8 cellular contexts compared by ENCODE assay signal in the genomic region with DNA sequence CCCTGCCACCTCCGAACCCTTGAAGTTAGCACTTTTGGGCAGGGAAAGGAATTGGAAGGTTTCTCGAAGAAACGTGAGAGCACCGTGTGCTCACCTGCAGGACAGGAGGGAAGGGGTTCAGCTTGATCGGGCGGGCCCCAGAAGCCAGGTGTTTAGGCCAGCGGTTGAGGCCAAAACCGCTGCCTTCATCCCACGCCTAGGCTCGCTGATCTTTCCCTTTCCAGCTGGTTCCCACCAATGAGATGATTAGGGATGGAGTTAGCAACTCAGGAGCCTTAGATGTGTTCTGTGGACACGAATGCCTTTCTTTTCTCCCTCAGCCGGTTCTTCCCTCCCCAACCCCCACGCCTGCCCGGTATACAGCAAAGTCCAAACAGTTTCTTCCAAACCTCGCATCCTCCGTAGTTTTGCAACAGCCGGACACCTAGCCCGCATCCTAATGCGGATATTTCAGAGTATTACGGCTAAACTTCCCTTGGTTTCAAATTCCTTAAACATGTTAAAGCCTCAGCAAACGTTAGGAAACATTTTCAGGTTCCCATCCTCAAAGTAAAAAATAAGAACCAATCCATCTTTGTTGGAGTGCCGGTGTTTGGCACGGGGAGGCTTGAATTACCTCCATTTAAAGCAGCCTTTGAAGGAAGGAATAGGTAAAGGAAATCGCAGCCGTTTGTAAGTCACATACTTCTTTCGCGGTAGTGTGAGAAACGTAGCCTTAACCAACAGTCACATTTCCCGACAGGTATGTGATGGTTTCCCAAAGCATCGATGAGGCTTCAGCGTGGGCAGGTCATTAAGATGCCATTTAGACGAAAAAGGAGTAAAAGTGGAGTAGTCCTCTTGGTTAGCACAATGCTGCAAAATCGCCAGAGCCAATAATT. TPM values are rescaled to one million over a fixed set of nuclear protein-coding genes. Genes with fewer than 3 reads are reported as not detected.
DNase-seq lines count a peak whose midpoint lies in the region; ATAC-seq, FAIRE-seq and TF ChIP-seq lines count a peak whose summit lies in the region.

No MANE protein-coding gene starts in this region.

- ATAC-seq in HG02943 (IDR thresholded peaks at IDR 0.05; ENCODE audit: low read depth, unreplicated experiment), result peak; percentile 4

- H3K27me3 ChIP-seq in mesendoderm (ENCODE audit: insufficient read depth, low read length, poor library complexity), result no peaks in the 10 kb centered on the region
- no peaks in the 10 kb centered on the region for H3K27me3 ChIP-seq in testis

- no peak overlapping the region for H3K18ac ChIP-seq in mesendoderm (ENCODE audit: low read length)

- H3K79me1 ChIP-seq in mesendoderm (ENCODE audit: low read length), result no peaks in the 10 kb centered on the region

- no peak overlapping the region for H4K8ac ChIP-seq in mesendoderm (ENCODE audit: low read depth, low read length)

- no peak overlapping the region for H3K4ac ChIP-seq in mesendoderm (ENCODE audit: low read depth, low read length)

- H3K9me3 ChIP-seq in SK-N-MC (ENCODE audit: low read depth, low read length) (no peaks in the 10 kb centered on the region), testis (no peaks in the 10 kb centered on the region)

- H3K4me3 ChIP-seq in SK-N-MC, result peak overlapping the region; percentile 96
- peak overlapping the region; percentile 58 for H3K4me3 ChIP-seq in mesendoderm (ENCODE audit: low read length)
- peak overlapping the region; percentile 72 to 96 for H3K4me3 ChIP-seq in testis

- TF ChIP-seq POLR2A in testis (IDR thresholded peaks at IDR 0.05), result no peak

- no peak overlapping the region for H3K27ac ChIP-seq in SK-N-MC
- no peak overlapping the region for H3K27ac ChIP-seq in mesendoderm (ENCODE audit: low read depth, low read length)
- peak overlapping the region; percentile 92 to 93 for H3K27ac ChIP-seq in testis

- peak overlapping the region; percentile 76 for H3K9ac ChIP-seq in SK-N-MC (ENCODE audit: insufficient read length)
- peak overlapping the region; percentile 37 for H3K9ac ChIP-seq in mesendoderm (ENCODE audit: low read length)

- no peak overlapping the region for H2AK5ac ChIP-seq in mesendoderm (ENCODE audit: low read length)

- no peak overlapping the region for H2BK120ac ChIP-seq in mesendoderm (ENCODE audit: low read depth, low read length)

- no peak overlapping the region for H2BK5ac ChIP-seq in mesendoderm (ENCODE audit: low read length)

- no peak overlapping the region for H3K23ac ChIP-seq in mesendoderm (ENCODE audit: low read length)

- intact Hi-C loops in testis (cut with DNase I; ENCODE audit: low total_unique reads), result no loop called here

- H3K56ac ChIP-seq in mesendoderm (ENCODE audit: low read length), result peak overlapping the region; percentile 87

- no peak overlapping the region for H2BK15ac ChIP-seq in mesendoderm (replicated peaks; ENCODE audit: low read depth)

- no peak overlapping the region for H4K5ac ChIP-seq in mesendoderm (ENCODE audit: low read length)

- H3K4me2 ChIP-seq in mesendoderm (ENCODE audit: low read length), result peak overlapping the region; percentile 97

- peak; percentile 25 for FAIRE-seq in G401.6 (lab: Jason Lieb, UNC)

- H3K79me2 ChIP-seq in mesendoderm (ENCODE audit: control insufficient read depth, insufficient read depth, low read length), result no peaks in the 10 kb centered on the region

- H3K4me1 ChIP-seq in mesendoderm (ENCODE audit: control insufficient read depth, low read depth, low read length), result no peaks in the 10 kb centered on the region
- peaks cover 13% of the 10 kb centered on the region for H3K4me1 ChIP-seq in testis

- no CpG with 5 or more reads among the region's 33 CpGs for WGBS in mesendoderm (ENCODE audit: extremely low coverage, insufficient coverage, low lambda C conversion rate)
- WGBS in testis, 2 donors, result 12 to 16% methylated on average over 33 of the region's 33 CpGs

- TF ChIP-seq CTCF in testis (IDR thresholded peaks at IDR 0.05), result no peak

- H3K36me3 ChIP-seq in SK-N-MC (ENCODE audit: insufficient read depth, low read length) (no peaks in the 10 kb centered on the region), mesendoderm (ENCODE audit: control insufficient read depth, insufficient read depth, low read length) (no peaks in the 10 kb centered on the region), testis (ENCODE audit: low read depth, missing control alignments) (no peaks in the 10 kb centered on the region)

- no peak for DNase-seq in SK-N-MC (ENCODE audit: low read depth, low spot score)
- DNase-seq in dermis blood vessel endothelial cell, result peak; percentile 50
- peak; percentile 47 for DNase-seq in mesendoderm
- peak; percentile 50 for DNase-seq in testis
- DNase-seq in OCI-M2 (lab: John Stamatoyannopoulos, UW; ENCODE audit: unreplicated experiment), result no peak
- DNase-seq in effector CD8-positive, alpha-beta T cell (lab: John Stamatoyannopoulos, UW), result no peak

RNA-seq across cellular contexts. Expression of a gene that starts 1.1 kb away (rescaled TPM):
- total RNA-seq in dermis blood vessel endothelial cell (30.0 and 40.4 TPM in 2 replicates), testis (10 to 100 TPM; 16.2 to 19.8 TPM)
- polyA plus RNA-seq in mesendoderm (2013, experiment 1 of 2), result 1.5 TPM
- 1.4 TPM for polyA plus RNA-seq in mesendoderm (2013, experiment 2 of 2)
- polyA plus RNA-seq in testis (ENCODE audit: insufficient read depth, low read depth, low replicate concordance), result 8.2 TPM

Comparison
In these comparisons a context has a peak if more than half of its experiments do, and no peak if none do; other contexts are left out.
1. DNase-seq: peak in dermis blood vessel endothelial cell (single experiment), mesendoderm (single experiment) and testis (single experiment); none in SK-N-MC (single experiment), OCI-M2 (single experiment) and effector CD8-positive, alpha-beta T cell (single experiment).
2. H3K27ac ChIP-seq: peak in testis (2 of 2); none in SK-N-MC (single experiment) and mesendoderm (single experiment).
3. Peak in every context shown above with its lines, with median percentiles within 50 percentile points of each other: H3K4me3 ChIP-seq.